In the genomic region with DNA sequence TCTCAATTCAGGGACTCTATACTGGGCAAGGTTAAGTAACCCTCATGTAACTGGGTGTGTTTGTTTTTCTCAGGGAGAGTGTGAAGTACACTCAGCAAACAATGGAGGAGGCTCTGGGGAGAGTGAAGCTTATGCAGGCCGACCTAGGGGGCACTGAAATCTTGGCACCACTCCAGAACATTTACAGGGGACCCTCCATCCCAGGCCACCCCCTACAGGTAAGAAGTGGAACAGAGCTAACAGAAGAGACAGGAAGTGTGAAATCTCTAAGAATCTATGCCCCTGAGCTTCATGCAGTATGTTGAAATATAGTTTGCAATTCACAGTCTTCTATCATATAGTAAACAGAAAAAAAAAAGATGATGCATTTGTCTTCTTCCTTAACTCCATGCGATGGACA, we compare ENCODE assay signal across 16 cellular contexts. TPM values are rescaled to one million over a fixed set of nuclear protein-coding genes. Genes with fewer than 3 reads are reported as not detected.
A peak's percentile ranks its signal among the peaks of the same experiment; 100 is the strongest.
DNase-seq lines count a peak whose midpoint lies in the region; ATAC-seq and TF ChIP-seq lines count a peak whose summit lies in the region.
"Had no signal": no experiment of that assay in that cellular context is flagged by ENCODE, and none has a peak within 500 bp of the region (broad histone marks: within the 10 kb centered on the region; RNA-seq: fewer than 3 reads in every experiment).

No MANE protein-coding gene starts in this region.

- no peaks in the 10 kb centered on the region for H3K27me3 Mint-ChIP-seq in activated T-helper 17 cell treated with anti-CD3 and anti-CD28 coated beads, Interleukin-2, amount 50 U/mL, for 72 hours
- peaks cover 2% of the 10 kb centered on the region for H3K27me3 Mint-ChIP-seq in neural progenitor cell (ENCODE audit: insufficient read depth, low read depth)

- H3K9me3 Mint-ChIP-seq in activated T-helper 17 cell treated with anti-CD3 and anti-CD28 coated beads, Interleukin-2, amount 50 U/mL, for 72 hours: no peaks in the 10 kb centered on the region
- peaks cover 8% of the 10 kb centered on the region for H3K9me3 Mint-ChIP-seq in neural progenitor cell

- H3K4me3 Mint-ChIP-seq in activated T-helper 17 cell treated with anti-CD3 and anti-CD28 coated beads, Interleukin-2, amount 50 U/mL, for 72 hours: no peak overlapping the region
- H3K4me3 Mint-ChIP-seq in neural progenitor cell: no peak overlapping the region

- peak; percentile 4 for DNase-seq in NCI-H2227 (lab: John Stamatoyannopoulos, UW; ENCODE audit: unreplicated experiment)
- DNase-seq in NCI-H2227 treated with DMSO at 0.1 percent for 48 hours (lab: John Stamatoyannopoulos, UW): no peak
- DNase-seq in MV-4-11 (lab: John Stamatoyannopoulos, UW): peak; percentile 12
- peak; percentile 30 for DNase-seq in neural progenitor cell (ENCODE audit: low spot score)
- no peak for DNase-seq in G401 (ENCODE audit: low spot score)
- DNase-seq in H4 (ENCODE audit: low spot score): no peak
- DNase-seq: activated naive CD4-positive, alpha-beta T cell; effector CD4-positive, alpha-beta T cell; gastrocnemius medialis; IMR-90; NCI-H2081; stimulated activated CD4-positive, alpha-beta T cell treated with anti-CD3 and anti-CD28 coated beads, Interleukin-15, amount 100 ng/mL, for 24 hours had no signal

- no peak overlapping the region for H3K9ac ChIP-seq in neural progenitor cell

- no peak overlapping the region for H3K4me3 ChIP-seq in neural progenitor cell
- H3K4me3 ChIP-seq: gastrocnemius medialis, GM12878 had no signal

- no peak overlapping the region for H3K4me2 ChIP-seq in neural progenitor cell

- H3K36me3 ChIP-seq in neural progenitor cell: peaks cover 7% of the 10 kb centered on the region

- H3K27ac ChIP-seq in neural progenitor cell: no peak overlapping the region
- H3K27ac ChIP-seq: gastrocnemius medialis had no signal

- peak; percentile 43 for TF ChIP-seq CTCF in neural progenitor cell (IDR thresholded peaks at IDR 0.05)

- ATAC-seq in activated T-helper 17 cell treated with anti-CD3 and anti-CD28 coated beads, Interleukin-2, amount 50 U/mL, for 72 hours (replicated peaks): no peak
- ATAC-seq in HG03432 (IDR thresholded peaks at IDR 0.05; ENCODE audit: unreplicated experiment): no peak
- ATAC-seq: gastrocnemius medialis, GM12878 had no signal

- no peaks in the 10 kb centered on the region for H3K27me3 ChIP-seq in neural progenitor cell
- H3K27me3 ChIP-seq: gastrocnemius medialis had no signal

- H3K4me1 ChIP-seq in neural progenitor cell: no peaks in the 10 kb centered on the region
- H3K4me1 ChIP-seq: gastrocnemius medialis had no signal

- no peak overlapping the region for H2AFZ ChIP-seq in neural progenitor cell (replicated peaks)

- H3K36me3 Mint-ChIP-seq in activated T-helper 17 cell treated with anti-CD3 and anti-CD28 coated beads, Interleukin-2, amount 50 U/mL, for 72 hours (ENCODE audit: low read depth): peaks cover 53% of the 10 kb centered on the region
- peaks cover 34% of the 10 kb centered on the region for H3K36me3 Mint-ChIP-seq in neural progenitor cell

- H4K20me1 ChIP-seq in neural progenitor cell (ENCODE audit: low read depth): no peaks in the 10 kb centered on the region

- H3F3A ChIP-seq in neural progenitor cell (ENCODE audit: low read depth): no peaks in the 10 kb centered on the region

- H3K9me3 ChIP-seq in neural progenitor cell (ENCODE audit: low read depth): no peaks in the 10 kb centered on the region

- H3K27ac Mint-ChIP-seq in activated T-helper 17 cell treated with anti-CD3 and anti-CD28 coated beads, Interleukin-2, amount 50 U/mL, for 72 hours: peak overlapping the region; percentile 68
- H3K27ac Mint-ChIP-seq in neural progenitor cell: peak overlapping the region; percentile 58

- H3K79me2 ChIP-seq in neural progenitor cell (ENCODE audit: low read depth): no peaks in the 10 kb centered on the region

- no peaks in the 10 kb centered on the region for H3K4me1 Mint-ChIP-seq in activated T-helper 17 cell treated with anti-CD3 and anti-CD28 coated beads, Interleukin-2, amount 50 U/mL, for 72 hours
- peaks cover 2% of the 10 kb centered on the region for H3K4me1 Mint-ChIP-seq in neural progenitor cell

- in situ Hi-C loops in G401 (cut with HindIII; ENCODE audit: low sequenced_read_pairs): no loop called here

RNA-seq across cellular contexts. Expression of gene VWA5A, which starts 8.3 kb away (rescaled TPM):
- total RNA-seq in activated T-helper 17 cell treated with anti-CD3 and anti-CD28 coated beads, Interleukin-2, amount 50 U/mL, for 72 hours: 1 to 10 TPM; 5.3 to 6.3 TPM
- 24.5 and 27.3 TPM in 2 replicates for total RNA-seq in neural progenitor cell (ENCODE audit: low replicate concordance)
- 0.98 TPM in 1 of 2 replicates, not detected in the other for total RNA-seq in G401 (2014; rRNA removed; shearing (Covaris generic))
- 28.0 and 29.3 TPM in 2 replicates for total RNA-seq in H4 (2014; rRNA removed; shearing (Covaris generic))

RNA-seq across cellular contexts. Expression of gene OR10D3, which starts 59.6 kb away (rescaled TPM):
- not detected for total RNA-seq in activated T-helper 17 cell treated with anti-CD3 and anti-CD28 coated beads, Interleukin-2, amount 50 U/mL, for 72 hours
- total RNA-seq in neural progenitor cell (ENCODE audit: low replicate concordance): not detected in 2 replicates
- not detected in 2 replicates for total RNA-seq in G401 (2014; rRNA removed; shearing (Covaris generic))
- not detected in 2 replicates for total RNA-seq in H4 (2014; rRNA removed; shearing (Covaris generic))
- total RNA-seq: gastrocnemius medialis, GM12878, IMR-90, posterior vena cava had no signal

Comparison
In these comparisons a context has a peak if more than half of its experiments do, and no peak if none do; other contexts are left out.
1. DNase-seq: peak in NCI-H2227 (single experiment), MV-4-11 (single experiment) and neural progenitor cell (single experiment); none in NCI-H2227 treated with DMSO at 0.1 percent for 48 hours (single experiment), G401 (single experiment) and H4 (single experiment).